ENCODE assay signal across 21 cellular contexts in genomic region chr16:78660795-78661194, GRCh38.
"Had no signal": no experiment of that assay in that cellular context is flagged by ENCODE, and none has a peak within 500 bp of the region (broad histone marks: within the 10 kb centered on the region; RNA-seq: fewer than 3 reads in every experiment).

No MANE protein-coding gene starts in this region.

- H3K27ac ChIP-seq: coronary artery, esophagus muscularis mucosa, foreskin keratinocyte, heart right ventricle, left lung, lower lobe of right lung had no signal

- ATAC-seq: foreskin keratinocyte, heart right ventricle, left cardiac atrium, left lung, left ventricle myocardium superior, lower lobe of right lung had no signal

- FAIRE-seq: colon, endothelial cell of umbilical vein, frontal cortex, keratinocyte had no signal

- H3K27me3 ChIP-seq: esophagus muscularis mucosa, foreskin keratinocyte, heart right ventricle, left lung had no signal

- H3K4me3 ChIP-seq: coronary artery, dorsolateral prefrontal cortex, esophagus muscularis mucosa, heart right ventricle, left lung, lower lobe of right lung had no signal

- DNase-seq: dermis blood vessel endothelial cell; dorsolateral prefrontal cortex; effector CD4-positive, alpha-beta T cell; effector memory CD4-positive, alpha-beta T cell; foreskin keratinocyte; glutamatergic neuron; head of caudate nucleus; heart right ventricle; hippocampal formation; immature natural killer cell; left cardiac atrium; left lung; left ventricle myocardium superior; lower lobe of right lung; mesenchymal stem cell had no signal

- H3K4me1 ChIP-seq: esophagus muscularis mucosa, left lung had no signal

- H3K36me3 ChIP-seq: esophagus muscularis mucosa, heart right ventricle, left lung, lower lobe of right lung had no signal

- H3K9me3 ChIP-seq: esophagus muscularis mucosa, heart right ventricle, left lung, lower lobe of right lung had no signal
